27 cellular contexts compared by ENCODE assay signal in genomic region chr11:42205518-42205917, GRCh38.
DNase-seq lines count a peak whose midpoint lies in the region; ATAC-seq and TF ChIP-seq lines count a peak whose summit lies in the region.
"Had no signal": no experiment of that assay in that cellular context is flagged by ENCODE, and none has a peak within 500 bp of the region (broad histone marks: within the 10 kb centered on the region; RNA-seq: fewer than 3 reads in every experiment).

No MANE protein-coding gene starts in this region.

- CTCF ChIA-PET in activated CD8-positive, alpha-beta T cell treated with anti-CD3 and anti-CD28 coated beads, Interleukin-2, amount 10 ng/mL, durations not matched to agents 7 days and 5 days (lab: Charles Lee), result no interaction called here

- H3K9me3 ChIP-seq in endodermal cell (ENCODE audit: control insufficient read depth, low read length), result no peaks in the 10 kb centered on the region

- no peak overlapping the region for H3K27ac Mint-ChIP-seq in endodermal cell
- no peak overlapping the region for H3K27ac Mint-ChIP-seq in activated CD8-positive, alpha-beta T cell treated with anti-CD3 and anti-CD28 coated beads, Interleukin-2, amount 10 ng/mL, durations not matched to agents 7 days and 5 days
- H3K27ac Mint-ChIP-seq: B cell; CD14-positive monocyte; CD8-positive, alpha-beta memory T cell had no signal

- H3K27ac ChIP-seq in endodermal cell (ENCODE audit: low read depth, low read length) (no peak overlapping the region), foreskin keratinocyte (no peak overlapping the region)
- H3K27ac ChIP-seq: HL-60, RWPE1 had no signal

- no peak overlapping the region for H3K4me3 Mint-ChIP-seq in endodermal cell
- H3K4me3 Mint-ChIP-seq in activated CD8-positive, alpha-beta T cell treated with anti-CD3 and anti-CD28 coated beads, Interleukin-2, amount 10 ng/mL, durations not matched to agents 7 days and 5 days, result no peak overlapping the region
- H3K4me3 Mint-ChIP-seq: B cell; CD14-positive monocyte; CD8-positive, alpha-beta memory T cell had no signal

- POLR2A ChIA-PET in activated CD8-positive, alpha-beta T cell treated with anti-CD3 and anti-CD28 coated beads, Interleukin-2, amount 10 ng/mL, durations not matched to agents 7 days and 5 days (lab: Charles Lee), result no interaction called here

- H3K4me1 ChIP-seq in endodermal cell (ENCODE audit: control insufficient read depth, insufficient read depth, low read length) (no peaks in the 10 kb centered on the region), foreskin keratinocyte (no peaks in the 10 kb centered on the region)

- no peak overlapping the region for H3K4me3 ChIP-seq in endodermal cell (ENCODE audit: low read length)
- H3K4me3 ChIP-seq: GM12878 had no signal

- no peak for TF ChIP-seq CTCF in endodermal cell (conservative IDR thresholded peaks at IDR 0.05)
- TF ChIP-seq CTCF in foreskin keratinocyte (conservative IDR thresholded peaks at IDR 0.05), result no peak

- H3K4me1 Mint-ChIP-seq in endodermal cell, result no peaks in the 10 kb centered on the region
- H3K4me1 Mint-ChIP-seq in activated CD8-positive, alpha-beta T cell treated with anti-CD3 and anti-CD28 coated beads, Interleukin-2, amount 10 ng/mL, durations not matched to agents 7 days and 5 days (ENCODE audit: low read depth), result no peaks in the 10 kb centered on the region
- H3K4me1 Mint-ChIP-seq: B cell; CD14-positive monocyte; CD8-positive, alpha-beta memory T cell had no signal

- H3K9ac ChIP-seq in endodermal cell (ENCODE audit: extremely low read depth, low read length, poor library complexity, severe bottlenecking), result no peak overlapping the region

- 100% methylated on average over 1 of the region's 1 CpG; no CpG with 5 or more reads in 1 of the 2 experiments for WGBS in endodermal cell (ENCODE audit: insufficient coverage in 1 of 2, insufficient read length in 1 of 2), 2 experiments

- no peaks in the 10 kb centered on the region for H3K36me3 ChIP-seq in endodermal cell (ENCODE audit: control insufficient read depth, insufficient read depth, low read length)

- no peaks in the 10 kb centered on the region for H3K36me3 Mint-ChIP-seq in endodermal cell (ENCODE audit: low read depth)
- no peaks in the 10 kb centered on the region for H3K36me3 Mint-ChIP-seq in activated CD8-positive, alpha-beta T cell treated with anti-CD3 and anti-CD28 coated beads, Interleukin-2, amount 10 ng/mL, durations not matched to agents 7 days and 5 days (ENCODE audit: low read depth)
- H3K36me3 Mint-ChIP-seq: CD14-positive monocyte; CD8-positive, alpha-beta memory T cell had no signal

- H3K9me3 Mint-ChIP-seq in endodermal cell, result peaks cover 36% of the 10 kb centered on the region
- peaks cover 33% of the 10 kb centered on the region for H3K9me3 Mint-ChIP-seq in activated CD8-positive, alpha-beta T cell treated with anti-CD3 and anti-CD28 coated beads, Interleukin-2, amount 10 ng/mL, durations not matched to agents 7 days and 5 days (ENCODE audit: insufficient read depth)

- DNase-seq in DMS53 (lab: John Stamatoyannopoulos, UW) (peak; percentile 76), NCI-H510A (lab: John Stamatoyannopoulos, UW) (peak; percentile 13), endodermal cell (peak; percentile 45), mucosa of gallbladder (ENCODE audit: low spot score) (peak; percentile 77), SHP77 treated with DMSO at 0.1 percent for 48 hours (lab: John Stamatoyannopoulos, UW) (no peak), foreskin keratinocyte (no peak)
- DNase-seq in activated CD8-positive, alpha-beta T cell treated with anti-CD3 and anti-CD28 coated beads, Interleukin-2, amount 10 ng/mL, durations not matched to agents 7 days and 5 days, result no peak
- DNase-seq: CD8-positive, alpha-beta memory T cell; DMS79; EL; GDM1; Karpas-422; NCI-H1092 treated with DMSO at 0.1 percent for 48 hours; NCI-H1436; NCI-H187; NCI-H2081 treated with DMSO at 0.1 percent for 48 hours; NCI-H2171; NCI-H226; NCI-H524 treated with DMSO at 0.1 percent for 48 hours; NCI-H774; SHP77 had no signal

- no peaks in the 10 kb centered on the region for H3K27me3 ChIP-seq in endodermal cell (ENCODE audit: control insufficient read depth, insufficient read depth, low read length, poor library complexity, severe bottlenecking)
- H3K27me3 ChIP-seq in foreskin keratinocyte, result no peaks in the 10 kb centered on the region

- ATAC-seq in GM19324 (IDR thresholded peaks at IDR 0.05; ENCODE audit: low FRiP score, unreplicated experiment), result no peak
- no peak for ATAC-seq in foreskin keratinocyte
- ATAC-seq in activated CD8-positive, alpha-beta T cell treated with anti-CD3 and anti-CD28 coated beads, Interleukin-2, amount 10 ng/mL, durations not matched to agents 7 days and 5 days, result no peak
- ATAC-seq: GM12878 had no signal

- no peaks in the 10 kb centered on the region for H3K27me3 Mint-ChIP-seq in endodermal cell (ENCODE audit: insufficient read depth)
- H3K27me3 Mint-ChIP-seq in activated CD8-positive, alpha-beta T cell treated with anti-CD3 and anti-CD28 coated beads, Interleukin-2, amount 10 ng/mL, durations not matched to agents 7 days and 5 days (ENCODE audit: low read depth), result no peaks in the 10 kb centered on the region
- H3K27me3 Mint-ChIP-seq: B cell; CD8-positive, alpha-beta memory T cell had no signal

Comparison
In these comparisons a context has a peak if more than half of its experiments do, and no peak if none do; other contexts are left out.
1. DNase-seq: peak in DMS53 (single experiment), NCI-H510A (single experiment), endodermal cell (single experiment) and mucosa of gallbladder (single experiment); none in SHP77 treated with DMSO at 0.1 percent for 48 hours (single experiment), foreskin keratinocyte (0 of 2) and activated CD8-positive, alpha-beta T cell treated with anti-CD3 and anti-CD28 coated beads, Interleukin-2, amount 10 ng/mL, durations not matched to agents 7 days and 5 days (single experiment).